ENCODE assay signal across 24 cellular contexts in the genomic region with DNA sequence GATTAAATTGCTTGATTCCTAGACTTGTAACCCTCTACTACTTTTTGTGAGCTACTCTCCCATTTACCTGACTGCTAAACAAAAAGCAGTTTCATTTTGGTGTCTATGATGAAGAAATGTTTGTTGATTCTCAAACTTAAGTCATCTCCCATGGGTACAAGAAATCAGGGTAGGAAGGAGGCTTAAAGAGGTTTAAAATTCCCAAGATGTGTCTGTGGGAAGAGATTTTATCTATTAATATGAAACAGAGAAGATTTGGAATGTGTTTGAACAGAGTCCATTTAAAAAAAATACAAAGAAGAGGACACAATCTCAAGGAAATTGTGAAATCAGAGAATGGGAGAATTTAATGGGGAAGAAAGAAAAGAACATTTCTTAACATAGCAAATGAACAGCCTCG.
"Had no signal": no experiment of that assay in that cellular context is flagged by ENCODE, and none has a peak within 500 bp of the region (broad histone marks: within the 10 kb centered on the region; RNA-seq: fewer than 3 reads in every experiment).

No MANE protein-coding gene starts in this region.

- DNase-seq: activated CD4-positive, alpha-beta T cell treated with anti-CD3 and anti-CD28 coated beads for 1 hour; activated CD8-positive, alpha-beta memory T cell treated with anti-CD3 and anti-CD28 coated beads for 24 hours; activated CD8-positive, alpha-beta memory T cell treated with anti-CD3 and anti-CD28 coated beads, Interleukin-2, amount 50 U/mL, for 48 hours; activated effector memory CD4-positive, alpha-beta T cell treated with Interleukin-2 at 50 U/mL for 16 hours; activated naive CD4-positive, alpha-beta T cell treated with anti-CD3 and anti-CD28 coated beads, Interleukin-2, amount 50 U/mL, for 16 hours; activated T-cell treated with anti-CD3 and anti-CD28 coated beads, Interleukin-2, amount 50 U/mL, for 48 hours; effector memory CD4-positive, alpha-beta T cell; esophagus squamous epithelium; heart left ventricle; kidney; natural killer cell; right lobe of liver; stimulated activated CD4-positive, alpha-beta T cell treated with anti-CD3 and anti-CD28 coated beads, Interleukin-4, amount 100 ng/mL, for 24 hours; stomach; WERI-Rb-1 had no signal

- H3K27ac Mint-ChIP-seq: dendritic cell treated with granulocyte-macrophage colony-stimulating factor and Interleukin-4, amounts not matched to agents 40 ng/mL and 50 ng/mL, for 4 days; natural killer cell; stimulated activated effector memory CD8-positive, alpha-beta T cell treated with anti-CD3 and anti-CD28 coated beads, Interleukin-12 subunit alpha, Interleukin-12 subunit beta, amount 100 ng/mL, for 72 hours had no signal

- H3K36me3 Mint-ChIP-seq: natural killer cell; stimulated activated effector memory CD8-positive, alpha-beta T cell treated with anti-CD3 and anti-CD28 coated beads, Interleukin-12 subunit alpha, Interleukin-12 subunit beta, amount 100 ng/mL, for 72 hours had no signal

- H3K4me3 ChIP-seq: esophagus squamous epithelium, gastroesophageal sphincter, heart left ventricle, lung, right lobe of liver, stomach, vagina had no signal

- H3K9me3 Mint-ChIP-seq: dendritic cell treated with granulocyte-macrophage colony-stimulating factor and Interleukin-4, amounts not matched to agents 40 ng/mL and 50 ng/mL, for 4 days; stimulated activated effector memory CD8-positive, alpha-beta T cell treated with anti-CD3 and anti-CD28 coated beads, Interleukin-12 subunit alpha, Interleukin-12 subunit beta, amount 100 ng/mL, for 72 hours had no signal

- FAIRE-seq: bronchial epithelial cell, kidney had no signal

- H3K9me3 ChIP-seq: esophagus squamous epithelium, gastroesophageal sphincter, heart left ventricle, neutrophil, right lobe of liver, stomach, vagina had no signal

- H3K4me1 ChIP-seq: parathyroid adenoma, right lobe of liver, vagina had no signal

- H3K36me3 ChIP-seq: esophagus squamous epithelium, gastroesophageal sphincter, heart left ventricle, neutrophil, right lobe of liver, stomach, vagina, WERI-Rb-1 had no signal

- ATAC-seq: gastroesophageal sphincter; heart left ventricle; left lobe of liver; natural killer cell; right lobe of liver; stimulated activated effector memory CD8-positive, alpha-beta T cell treated with anti-CD3 and anti-CD28 coated beads, Interleukin-12 subunit alpha, Interleukin-12 subunit beta, amount 100 ng/mL, for 72 hours had no signal

- H3K4me3 Mint-ChIP-seq: dendritic cell treated with granulocyte-macrophage colony-stimulating factor and Interleukin-4, amounts not matched to agents 40 ng/mL and 50 ng/mL, for 4 days; natural killer cell; stimulated activated effector memory CD8-positive, alpha-beta T cell treated with anti-CD3 and anti-CD28 coated beads, Interleukin-12 subunit alpha, Interleukin-12 subunit beta, amount 100 ng/mL, for 72 hours had no signal

- H3K27me3 ChIP-seq: esophagus squamous epithelium, gastroesophageal sphincter, heart left ventricle, right lobe of liver, stomach, vagina had no signal

- H3K4me1 Mint-ChIP-seq: natural killer cell; stimulated activated effector memory CD8-positive, alpha-beta T cell treated with anti-CD3 and anti-CD28 coated beads, Interleukin-12 subunit alpha, Interleukin-12 subunit beta, amount 100 ng/mL, for 72 hours had no signal
